ENCODE assay signal across 24 cellular contexts in genomic region chr9:110908894-110909293, GRCh38.
"Had no signal": no experiment of that assay in that cellular context is flagged by ENCODE, and none has a peak within 500 bp of the region (broad histone marks: within the 10 kb centered on the region; RNA-seq: fewer than 3 reads in every experiment).

No MANE protein-coding gene starts in this region.

- H3K4me3 ChIP-seq: coronary artery, esophagus muscularis mucosa, heart right ventricle, lung, ovary, psoas muscle, sigmoid colon, skin epidermis, spleen, thoracic aorta, tibial nerve, upper lobe of left lung had no signal

- H3K27me3 ChIP-seq: esophagus muscularis mucosa, heart right ventricle, ovary, sigmoid colon, spleen, tibial nerve, upper lobe of left lung had no signal

- DNase-seq: dermis blood vessel endothelial cell; effector memory CD4-positive, alpha-beta T cell; foreskin melanocyte; glutamatergic neuron; heart right ventricle; hippocampal formation; immature natural killer cell; natural killer cell; occipital lobe; ovary; posterior cingulate gyrus; psoas muscle; right cardiac atrium; sigmoid colon; spleen; stimulated activated CD4-positive, alpha-beta T cell treated with anti-CD3 and anti-CD28 coated beads, Interleukin-4, amount 100 ng/mL, for 4 hours; upper lobe of left lung had no signal

- H3K4me1 ChIP-seq: psoas muscle, spleen had no signal

- H3K9me3 ChIP-seq: ovary, psoas muscle had no signal

- H3K36me3 ChIP-seq: esophagus muscularis mucosa, heart right ventricle, ovary, sigmoid colon, spleen, thoracic aorta, upper lobe of left lung had no signal

- H3K27ac ChIP-seq: coronary artery, esophagus muscularis mucosa, heart right ventricle, ovary, psoas muscle, sigmoid colon, skin epidermis, spleen, thoracic aorta, upper lobe of left lung had no signal

- ATAC-seq: heart right ventricle; natural killer cell; psoas muscle; right cardiac atrium; stimulated activated memory B cell treated with anti-CD40 and anti-IgM and Interleukin-4, amounts not matched to agents 10 μg/mL and 1 μg/mL and 100 μg/mL, for 72 hours had no signal
